ENCODE assay signal across 1 cellular context in the genomic region with DNA sequence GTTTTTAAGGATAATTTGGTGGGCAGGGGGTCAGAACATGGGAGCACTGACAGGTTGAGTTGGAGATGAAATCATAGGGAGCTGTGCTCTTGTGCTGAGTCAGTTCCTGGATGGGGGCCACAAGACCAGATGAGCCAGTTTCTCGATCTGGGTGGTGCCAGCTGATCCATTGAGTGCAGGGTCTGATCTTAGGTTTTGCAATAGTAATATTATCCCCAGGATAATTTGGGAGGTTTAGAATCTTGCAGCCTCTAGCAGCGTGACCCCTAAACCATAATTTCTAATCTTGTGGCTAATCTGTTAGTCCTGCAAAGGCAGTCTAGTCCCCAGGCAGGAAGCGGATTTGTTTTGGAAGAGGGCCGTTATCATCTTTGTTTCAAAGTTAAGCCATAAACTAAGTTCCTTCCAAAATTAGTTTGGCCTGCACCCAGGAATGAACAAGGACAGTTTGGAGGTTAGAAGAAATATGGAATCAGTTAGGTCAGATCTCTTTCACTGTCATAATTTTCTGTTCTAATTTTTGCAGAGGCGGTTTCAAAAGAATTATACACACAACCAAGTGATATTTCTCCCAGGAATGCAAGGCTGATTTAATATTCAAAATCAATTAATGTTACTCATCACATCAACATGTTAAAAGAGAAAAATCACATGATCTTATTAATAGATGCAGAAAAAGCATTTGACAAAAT.
TF ChIP-seq lines count a peak whose summit lies in the region.

No MANE protein-coding gene starts in this region.

TF ChIP-seq in IMR-90, 13 proteins besides CTCF, POLR2A, EP300 and RAD21:
- TF ChIP-seq BHLHE40 (IDR thresholded peaks at IDR 0.05; ENCODE audit: low read depth, low read length): no peak
- TF ChIP-seq SMC3 (IDR thresholded peaks at IDR 0.05; ENCODE audit: low read depth, low read length): no peak
- TF ChIP-seq, protein P1, sequence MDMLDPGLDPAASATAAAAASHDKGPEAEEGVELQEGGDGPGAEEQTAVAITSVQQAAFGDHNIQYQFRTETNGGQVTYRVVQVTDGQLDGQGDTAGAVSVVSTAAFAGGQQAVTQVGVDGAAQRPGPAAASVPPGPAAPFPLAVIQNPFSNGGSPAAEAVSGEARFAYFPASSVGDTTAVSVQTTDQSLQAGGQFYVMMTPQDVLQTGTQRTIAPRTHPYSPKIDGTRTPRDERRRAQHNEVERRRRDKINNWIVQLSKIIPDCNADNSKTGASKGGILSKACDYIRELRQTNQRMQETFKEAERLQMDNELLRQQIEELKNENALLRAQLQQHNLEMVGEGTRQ (IDR thresholded peaks at IDR 0.05; ENCODE audit: low read depth, low read length): no peak
- TF ChIP-seq FOS (IDR thresholded peaks at IDR 0.05; ENCODE audit: low read depth, low read length): no peak
- TF ChIP-seq, protein P2, sequence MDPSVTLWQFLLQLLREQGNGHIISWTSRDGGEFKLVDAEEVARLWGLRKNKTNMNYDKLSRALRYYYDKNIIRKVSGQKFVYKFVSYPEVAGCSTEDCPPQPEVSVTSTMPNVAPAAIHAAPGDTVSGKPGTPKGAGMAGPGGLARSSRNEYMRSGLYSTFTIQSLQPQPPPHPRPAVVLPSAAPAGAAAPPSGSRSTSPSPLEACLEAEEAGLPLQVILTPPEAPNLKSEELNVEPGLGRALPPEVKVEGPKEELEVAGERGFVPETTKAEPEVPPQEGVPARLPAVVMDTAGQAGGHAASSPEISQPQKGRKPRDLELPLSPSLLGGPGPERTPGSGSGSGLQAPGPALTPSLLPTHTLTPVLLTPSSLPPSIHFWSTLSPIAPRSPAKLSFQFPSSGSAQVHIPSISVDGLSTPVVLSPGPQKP (IDR thresholded peaks at IDR 0.05; ENCODE audit: borderline replicate concordance, low read depth, low read length): no peak
- no peak for TF ChIP-seq RCOR1 (IDR thresholded peaks at IDR 0.05; ENCODE audit: insufficient replicate concordance, low read length)
